ENCODE assay signal across 28 cellular contexts in genomic region chr15:62327386-62327785, GRCh38.
"Had no signal": no experiment of that assay in that cellular context is flagged by ENCODE, and none has a peak within 500 bp of the region (broad histone marks: within the 10 kb centered on the region; RNA-seq: fewer than 3 reads in every experiment).

No MANE protein-coding gene starts in this region.

- H3K27ac ChIP-seq: coronary artery, dorsolateral prefrontal cortex, epithelial cell of prostate, esophagus squamous epithelium, gastrocnemius medialis, heart right ventricle had no signal

- H3K36me3 ChIP-seq: esophagus squamous epithelium, gastrocnemius medialis, heart right ventricle had no signal

- H3K27me3 Mint-ChIP-seq: memory B cell had no signal

- H3K27ac Mint-ChIP-seq: memory B cell, mesothelial cell of epicardium had no signal

- ATAC-seq: esophagus mucosa, gastrocnemius medialis, heart right ventricle, left cardiac atrium, left lobe of liver, left ventricle myocardium superior, mucosa of descending colon had no signal

- H3K36me3 Mint-ChIP-seq: memory B cell, mesothelial cell of epicardium had no signal

- DNase-seq: dermis blood vessel endothelial cell; dorsolateral prefrontal cortex; effector CD4-positive, alpha-beta T cell; effector memory CD4-positive, alpha-beta T cell; erythroblast; esophagus squamous epithelium; foreskin fibroblast; foreskin melanocyte; gastrocnemius medialis; glutamatergic neuron; head of caudate nucleus; heart right ventricle; hippocampal formation; left cardiac atrium; left ventricle myocardium superior; mammary epithelial cell; mucosa of descending colon had no signal

- H3K9me3 ChIP-seq: esophagus squamous epithelium, gastrocnemius medialis, heart right ventricle, mucosa of descending colon had no signal

- H3K4me1 ChIP-seq: esophagus squamous epithelium, gastrocnemius medialis, heart right ventricle had no signal

- FAIRE-seq: colon, endothelial cell of umbilical vein, islet of Langerhans, keratinocyte had no signal

- H3K4me3 Mint-ChIP-seq: memory B cell, mesothelial cell of epicardium had no signal

- H3K27me3 ChIP-seq: gastrocnemius medialis had no signal

- H3K4me1 Mint-ChIP-seq: memory B cell had no signal

- H3K4me3 ChIP-seq: coronary artery, dorsolateral prefrontal cortex, esophagus squamous epithelium, gastrocnemius medialis, heart right ventricle, lung, mucosa of descending colon had no signal

- H3K9me3 Mint-ChIP-seq: memory B cell, mesothelial cell of epicardium had no signal
